ENCODE assay signal across 33 cellular contexts in genomic region chr14:33063521-33063920, GRCh38.
"Had no signal": no experiment of that assay in that cellular context is flagged by ENCODE, and none has a peak within 500 bp of the region (broad histone marks: within the 10 kb centered on the region; RNA-seq: fewer than 3 reads in every experiment).

No MANE protein-coding gene starts in this region.

- DNase-seq: activated B cell treated with CpG ODN at 0.5 μM for 24 hours; activated CD4-positive, alpha-beta T cell treated with anti-CD3 and anti-CD28 coated beads for 48 hours; activated CD4-positive, alpha-beta T cell treated with anti-CD3 and anti-CD28 coated beads, Interleukin-2, amount 50 U/mL, for 1 hour; activated CD4-positive, alpha-beta T cell treated with anti-CD3 and anti-CD28 coated beads, Interleukin-2, amount 50 U/mL, for 48 hours; activated CD8-positive, alpha-beta memory T cell treated with anti-CD3 and anti-CD28 coated beads for 24 hours; activated CD8-positive, alpha-beta T cell treated with anti-CD3 and anti-CD28 coated beads for 36 hours; activated gamma-delta T cell; activated naive CD4-positive, alpha-beta T cell; activated naive CD4-positive, alpha-beta T cell treated with anti-CD3 and anti-CD28 coated beads, Interleukin-2, amount 10 ng/mL, durations not matched to agents 7 days and 5 days; activated naive CD8-positive, alpha-beta T cell treated with anti-CD3 and anti-CD28 coated beads, Interleukin-2, amount 10 ng/mL, durations not matched to agents 7 days and 5 days; activated T-cell treated with anti-CD3 and anti-CD28 coated beads, Interleukin-2, amount 50 U/mL, for 48 hours; anterior cingulate cortex; body of pancreas; caudate nucleus; cortex of kidney; dermis blood vessel endothelial cell; effector CD4-positive, alpha-beta T cell; effector memory CD8-positive, alpha-beta T cell; erythroblast; foreskin melanocyte; heart right ventricle; hippocampal formation; T-helper 17 cell; T1000; WERI-Rb-1 had no signal

- H3K4me3 ChIP-seq: body of pancreas, esophagus muscularis mucosa, gastroesophageal sphincter, heart right ventricle had no signal

- H3K4me1 Mint-ChIP-seq: activated B cell treated with CpG ODN at 0.5 μM for 24 hours; activated naive CD4-positive, alpha-beta T cell treated with anti-CD3 and anti-CD28 coated beads, Interleukin-2, amount 10 ng/mL, durations not matched to agents 7 days and 5 days; activated naive CD8-positive, alpha-beta T cell treated with anti-CD3 and anti-CD28 coated beads, Interleukin-2, amount 10 ng/mL, durations not matched to agents 7 days and 5 days; T-helper 17 cell had no signal

- H3K27ac Mint-ChIP-seq: activated B cell treated with CpG ODN at 0.5 μM for 24 hours; activated CD8-positive, alpha-beta T cell treated with anti-CD3 and anti-CD28 coated beads for 36 hours; activated naive CD4-positive, alpha-beta T cell treated with anti-CD3 and anti-CD28 coated beads, Interleukin-2, amount 10 ng/mL, durations not matched to agents 7 days and 5 days; activated naive CD4-positive, alpha-beta T cell treated with anti-CD3 and anti-CD28 coated beads, Interleukin-2, amount 50 U/mL, for 72 hours; activated naive CD8-positive, alpha-beta T cell treated with anti-CD3 and anti-CD28 coated beads, Interleukin-2, amount 10 ng/mL, durations not matched to agents 7 days and 5 days; activated T-helper 1 cell treated with anti-CD3 and anti-CD28 coated beads, Interleukin-12 subunit alpha, Interleukin-12 subunit beta, Interleukin-2, Interleukin-4 antibody, amounts not matched to agents 30 ng/mL and 10 ng/mL and 1 ng/mL, durations not matched to agents 14 hours and 24 hours and 36 hours; activated T-helper 2 cell treated with anti-CD3 and anti-CD28 coated beads, Interferon-gamma antibody, Interleukin-2, Interleukin-4, amounts not matched to agents 10 μg/mL and 5 μg/mL and 100 μg/mL, durations not matched to agents 14 hours and 24 hours and 36 hours; effector memory CD8-positive, alpha-beta T cell; T-helper 17 cell; T-helper 2 cell treated with Interferon-gamma antibody and Interleukin-4, amounts not matched to agents 5 μg/mL and 100 μg/mL, for 36 hours had no signal

- H3K9me3 ChIP-seq: body of pancreas, esophagus muscularis mucosa, gastroesophageal sphincter, heart right ventricle had no signal

- H3K27me3 Mint-ChIP-seq: activated B cell treated with CpG ODN at 0.5 μM for 24 hours; activated CD8-positive, alpha-beta T cell treated with anti-CD3 and anti-CD28 coated beads for 36 hours; activated naive CD4-positive, alpha-beta T cell treated with anti-CD3 and anti-CD28 coated beads, Interleukin-2, amount 10 ng/mL, durations not matched to agents 7 days and 5 days; activated naive CD8-positive, alpha-beta T cell treated with anti-CD3 and anti-CD28 coated beads, Interleukin-2, amount 10 ng/mL, durations not matched to agents 7 days and 5 days; effector memory CD8-positive, alpha-beta T cell; T-helper 17 cell had no signal

- H3K9me3 Mint-ChIP-seq: activated B cell treated with CpG ODN at 0.5 μM for 24 hours; activated naive CD4-positive, alpha-beta T cell treated with anti-CD3 and anti-CD28 coated beads, Interleukin-2, amount 10 ng/mL, durations not matched to agents 7 days and 5 days; T-helper 2 cell treated with Interferon-gamma antibody and Interleukin-4, amounts not matched to agents 5 μg/mL and 100 μg/mL, for 36 hours had no signal

- H3K27me3 ChIP-seq: body of pancreas, esophagus muscularis mucosa, gastroesophageal sphincter, heart right ventricle had no signal

- H3K4me3 Mint-ChIP-seq: activated B cell treated with CpG ODN at 0.5 μM for 24 hours; activated CD8-positive, alpha-beta T cell treated with anti-CD3 and anti-CD28 coated beads for 36 hours; activated naive CD4-positive, alpha-beta T cell treated with anti-CD3 and anti-CD28 coated beads, Interleukin-2, amount 10 ng/mL, durations not matched to agents 7 days and 5 days; activated naive CD8-positive, alpha-beta T cell treated with anti-CD3 and anti-CD28 coated beads, Interleukin-2, amount 10 ng/mL, durations not matched to agents 7 days and 5 days; activated T-helper 1 cell treated with anti-CD3 and anti-CD28 coated beads, Interleukin-12 subunit alpha, Interleukin-12 subunit beta, Interleukin-2, Interleukin-4 antibody, amounts not matched to agents 30 ng/mL and 10 ng/mL and 1 ng/mL, durations not matched to agents 14 hours and 24 hours and 36 hours; effector memory CD8-positive, alpha-beta T cell; T-helper 17 cell; T-helper 2 cell treated with Interferon-gamma antibody and Interleukin-4, amounts not matched to agents 5 μg/mL and 100 μg/mL, for 36 hours had no signal

- H3K36me3 Mint-ChIP-seq: activated naive CD4-positive, alpha-beta T cell treated with anti-CD3 and anti-CD28 coated beads, Interleukin-2, amount 10 ng/mL, durations not matched to agents 7 days and 5 days; activated naive CD4-positive, alpha-beta T cell treated with anti-CD3 and anti-CD28 coated beads, Interleukin-2, amount 50 U/mL, for 72 hours; activated naive CD8-positive, alpha-beta T cell treated with anti-CD3 and anti-CD28 coated beads, Interleukin-2, amount 10 ng/mL, durations not matched to agents 7 days and 5 days had no signal

- ATAC-seq: activated CD4-positive, CD25-positive, alpha-beta regulatory T cell treated with anti-CD3 and anti-CD28 coated beads, Interleukin-2, amount 50 U/mL, for 24 hours; activated CD8-positive, alpha-beta T cell treated with anti-CD3 and anti-CD28 coated beads for 36 hours; activated naive CD4-positive, alpha-beta T cell treated with anti-CD3 and anti-CD28 coated beads, Interleukin-2, amount 50 U/mL, for 72 hours; body of pancreas; effector memory CD8-positive, alpha-beta T cell; gastroesophageal sphincter; heart right ventricle; T-helper 17 cell had no signal

- H3K4me1 ChIP-seq: body of pancreas, esophagus muscularis mucosa, gastroesophageal sphincter, heart right ventricle had no signal

- H3K36me3 ChIP-seq: esophagus muscularis mucosa, gastroesophageal sphincter, heart right ventricle, WERI-Rb-1 had no signal

- FAIRE-seq: colon had no signal

- H3K27ac ChIP-seq: body of pancreas, esophagus muscularis mucosa, gastroesophageal sphincter, heart right ventricle, WERI-Rb-1 had no signal
